7 cellular contexts compared by ENCODE assay signal in genomic region chr6:56851104-56851503, GRCh38.
DNase-seq lines count a peak whose midpoint lies in the region; ATAC-seq and TF ChIP-seq lines count a peak whose summit lies in the region.

No MANE protein-coding gene starts in this region.

- H3K27ac Mint-ChIP-seq in activated naive CD8-positive, alpha-beta T cell treated with anti-CD3 and anti-CD28 coated beads for 36 hours: no peak overlapping the region

- intact Hi-C loops in gastrocnemius medialis (cut with DNase I; ENCODE audit: low total_unique reads): loop anchor here (1.0 to 5.0 kb wide), 3 partner anchors 142 to 494 kb away; no protein-coding TSS in a partner anchor

- no peaks in the 10 kb centered on the region for H3K36me3 Mint-ChIP-seq in activated naive CD8-positive, alpha-beta T cell treated with anti-CD3 and anti-CD28 coated beads for 36 hours

- ATAC-seq in GM21528 (IDR thresholded peaks at IDR 0.05; ENCODE audit: low FRiP score, unreplicated experiment): peak; percentile 3
- no peak for ATAC-seq in gastrocnemius medialis
- ATAC-seq in HG03378 (IDR thresholded peaks at IDR 0.05; ENCODE audit: unreplicated experiment): no peak

- in situ Hi-C loops in gastrocnemius medialis (cut with MboI; ENCODE audit: low sequenced_read_pairs in 4 of 4): loop anchor here (25.0 kb wide), 1 partner anchor 489 kb away; no protein-coding TSS in a partner anchor

- H3K27me3 ChIP-seq in iPS DF 6.9 (ENCODE audit: control insufficient read depth, insufficient read depth, low read length) (no peaks in the 10 kb centered on the region), gastrocnemius medialis (no peaks in the 10 kb centered on the region)

- H3K4me1 ChIP-seq in iPS DF 6.9 (ENCODE audit: control insufficient read depth, insufficient read depth, low read length) (peaks cover 4% of the 10 kb centered on the region), gastrocnemius medialis (peaks cover 8 to 19% of the 10 kb centered on the region in 2 donors)

- no peak for TF ChIP-seq POLR2A in gastrocnemius medialis (IDR thresholded peaks at IDR 0.05)

- H3K27me3 Mint-ChIP-seq in activated naive CD8-positive, alpha-beta T cell treated with anti-CD3 and anti-CD28 coated beads for 36 hours: peaks cover 64% of the 10 kb centered on the region

- peak overlapping the region; percentile 77; the same call in 1 of the 2 replicates for H3K4me3 ChIP-seq in iPS DF 6.9 (ENCODE audit: low read length)
- peak overlapping the region; percentile 51 to 52 (median 52) for H3K4me3 ChIP-seq in gastrocnemius medialis

- no peaks in the 10 kb centered on the region for H3K9me3 Mint-ChIP-seq in activated naive CD8-positive, alpha-beta T cell treated with anti-CD3 and anti-CD28 coated beads for 36 hours

- no CpG with 5 or more reads among the region's 9 CpGs for WGBS in iPS DF 6.9 (ENCODE audit: insufficient coverage, insufficient read length)

- H3K4me3 Mint-ChIP-seq in activated naive CD8-positive, alpha-beta T cell treated with anti-CD3 and anti-CD28 coated beads for 36 hours: peak overlapping the region; percentile 68

- H3K9me3 ChIP-seq in iPS DF 6.9 (ENCODE audit: control insufficient read depth, insufficient read depth, low read length) (no peaks in the 10 kb centered on the region), gastrocnemius medialis (no peaks in the 10 kb centered on the region)

- no peak for DNase-seq in activated naive CD8-positive, alpha-beta T cell treated with anti-CD3 and anti-CD28 coated beads for 36 hours
- no peak for DNase-seq in iPS DF 6.9 (ENCODE audit: low read depth, low spot score)
- DNase-seq in gastrocnemius medialis: no peak
- DNase-seq in NCI-H187 (lab: John Stamatoyannopoulos, UW): no peak
- no peak for DNase-seq in superior temporal gyrus (ENCODE audit: extremely low spot score)

- TF ChIP-seq CTCF in gastrocnemius medialis (IDR thresholded peaks at IDR 0.05 in 4 of 5, conservative IDR thresholded peaks at IDR 0.05 in 1 of 5): no peak

- H3K4me1 Mint-ChIP-seq in activated naive CD8-positive, alpha-beta T cell treated with anti-CD3 and anti-CD28 coated beads for 36 hours: peaks cover 15% of the 10 kb centered on the region

- H3K36me3 ChIP-seq in iPS DF 6.9 (ENCODE audit: control insufficient read depth, insufficient read depth, low read length) (no peaks in the 10 kb centered on the region), gastrocnemius medialis (no peaks in the 10 kb centered on the region)

- no peak overlapping the region for H3K27ac ChIP-seq in iPS DF 6.9 (ENCODE audit: low read length)
- H3K27ac ChIP-seq in gastrocnemius medialis: peak overlapping the region in 3 of 4 donors; percentile 8 to 49 (median 35)
